ENCODE assay signal across 25 cellular contexts in the genomic region with DNA sequence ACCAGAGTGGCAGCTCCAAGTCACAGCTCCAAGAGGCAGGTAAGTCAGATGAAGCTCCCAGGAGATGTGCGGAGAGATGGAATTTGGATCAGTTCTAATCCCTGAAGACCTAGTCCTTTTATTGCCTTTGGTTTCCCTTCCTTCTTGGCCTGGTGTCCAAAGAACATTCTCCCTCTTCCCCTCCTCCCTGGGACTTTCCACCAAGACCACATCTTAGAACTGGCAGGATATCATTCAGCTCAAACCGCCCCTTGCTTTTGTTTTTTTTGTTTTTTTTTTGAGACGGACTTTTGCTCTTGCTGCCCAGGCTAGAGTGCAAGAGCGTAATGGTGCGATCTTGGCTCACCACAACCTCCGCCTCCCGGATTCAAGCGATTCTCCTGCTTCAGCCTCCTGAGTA.
"Had no signal": no experiment of that assay in that cellular context is flagged by ENCODE, and none has a peak within 500 bp of the region (broad histone marks: within the 10 kb centered on the region; RNA-seq: fewer than 3 reads in every experiment).

No MANE protein-coding gene starts in this region.

- H3K4me1 ChIP-seq: pancreas, prostate gland, uterus had no signal

- H3K27me3 ChIP-seq: pancreas, uterus had no signal

- H3K9me3 ChIP-seq: pancreas, prostate gland, uterus had no signal

- H3K36me3 ChIP-seq: pancreas, prostate gland, uterus had no signal

- ATAC-seq: activated CD4-positive, CD25-positive, alpha-beta regulatory T cell treated with anti-CD3 and anti-CD28 coated beads, Interleukin-2, amount 50 U/mL, for 24 hours; left colon; naive thymus-derived CD8-positive, alpha-beta T cell; pancreas; stimulated activated memory B cell treated with anti-CD40 and anti-IgM and Interleukin-4, amounts not matched to agents 10 μg/mL and 1 μg/mL and 100 μg/mL, for 72 hours; stimulated activated naive CD8-positive, alpha-beta T cell treated with anti-CD3 and anti-CD28 coated beads, Interleukin-15, amount 100 ng/mL, for 72 hours had no signal

- DNase-seq: activated CD4-positive, alpha-beta T cell treated with anti-CD3 and anti-CD28 coated beads for 48 hours; activated CD4-positive, alpha-beta T cell treated with anti-CD3 and anti-CD28 coated beads, Interleukin-2, amount 50 U/mL, for 48 hours; activated CD8-positive, alpha-beta memory T cell treated with anti-CD3 and anti-CD28 coated beads for 24 hours; activated effector memory CD4-positive, alpha-beta T cell treated with Interleukin-2 at 50 U/mL for 16 hours; activated naive CD4-positive, alpha-beta T cell treated with Interleukin-2 at 50 U/mL for 16 hours; anterior cingulate cortex; caudate nucleus; cortex of kidney; foreskin fibroblast; left colon; naive thymus-derived CD8-positive, alpha-beta T cell; nucleus accumbens; pancreas; stimulated activated CD4-positive, alpha-beta T cell treated with anti-CD3 and anti-CD28 coated beads, Interleukin-1b, Interleukin-23, amount 100 ng/mL, for 48 hours; stimulated activated CD4-positive, alpha-beta T cell treated with anti-CD3 and anti-CD28 coated beads, Interleukin-4, amount 100 ng/mL, for 4 hours; stimulated activated CD8-positive, alpha-beta memory T cell treated with anti-CD3 and anti-CD28 coated beads, Interleukin-4, amount 100 ng/mL, for 48 hours; stimulated activated naive CD8-positive, alpha-beta T cell treated with anti-CD3 and anti-CD28 coated beads, Interleukin-15, amount 100 ng/mL, for 72 hours; substantia nigra; T-helper 9 cell; uterus had no signal

- H3K4me3 ChIP-seq: pancreas, prostate gland, smooth muscle cell, uterus had no signal

- H3K27ac ChIP-seq: pancreas, prostate gland, uterus, VCaP had no signal
